13 cellular contexts compared by ENCODE assay signal in the genomic region with DNA sequence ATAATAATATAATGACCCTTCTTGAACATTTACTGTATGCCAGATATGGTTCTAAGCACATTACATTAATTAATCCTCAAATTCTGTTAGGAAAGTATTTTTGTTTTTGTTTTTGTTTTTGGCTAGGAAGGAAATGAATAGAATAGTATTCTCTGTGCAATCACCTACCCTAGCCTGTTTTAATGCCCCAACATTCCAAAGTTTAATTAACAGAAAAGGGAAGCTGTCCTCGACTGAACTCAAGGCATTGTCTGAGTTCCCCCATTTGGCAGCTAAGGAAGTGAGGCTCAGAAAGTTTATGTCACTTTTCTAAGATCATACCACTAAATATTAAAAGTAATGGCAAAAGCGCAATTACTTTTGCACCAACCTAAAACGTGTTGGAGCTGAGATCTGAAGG. TPM values are rescaled to one million over a fixed set of nuclear protein-coding genes. Genes with fewer than 3 reads are reported as not detected.
"Had no signal": no experiment of that assay in that cellular context is flagged by ENCODE, and none has a peak within 500 bp of the region (broad histone marks: within the 10 kb centered on the region; RNA-seq: fewer than 3 reads in every experiment).

No MANE protein-coding gene starts in this region.

- H3K4me1 ChIP-seq: SJCRH30 had no signal

- H3K27ac Mint-ChIP-seq: activated CD4-positive, alpha-beta T cell treated with anti-CD3 and anti-CD28 coated beads for 36 hours; effector memory CD8-positive, alpha-beta T cell had no signal

- ATAC-seq: activated CD4-positive, alpha-beta T cell treated with anti-CD3 and anti-CD28 coated beads for 36 hours; effector memory CD8-positive, alpha-beta T cell had no signal

- H3K27me3 ChIP-seq: ovary, thyroid gland had no signal

- DNase-seq: activated CD4-positive, alpha-beta T cell treated with anti-CD3 and anti-CD28 coated beads for 36 hours; activated naive CD4-positive, alpha-beta T cell treated with anti-CD3 and anti-CD28 coated beads, Interleukin-2, amount 50 U/mL, for 16 hours; activated T-cell treated with anti-CD3 and anti-CD28 coated beads for 4 hours; effector memory CD8-positive, alpha-beta T cell; hypothalamus; SJCRH30; T-helper 1 cell; thyroid gland; WERI-Rb-1 had no signal

- H3K4me3 ChIP-seq: ovary, SJCRH30, skin epidermis, thyroid gland had no signal

- H3K9me3 ChIP-seq: ovary, SJCRH30, thyroid gland had no signal

- H3K4me3 Mint-ChIP-seq: activated CD4-positive, alpha-beta T cell treated with anti-CD3 and anti-CD28 coated beads for 36 hours; central memory CD8-positive, alpha-beta T cell; effector memory CD8-positive, alpha-beta T cell; neural crest cell had no signal

- H3K27ac ChIP-seq: ovary, SJCRH30, thyroid gland, WERI-Rb-1 had no signal

- H3K9me3 Mint-ChIP-seq: central memory CD8-positive, alpha-beta T cell; effector memory CD8-positive, alpha-beta T cell had no signal

- H3K4me1 Mint-ChIP-seq: activated CD4-positive, alpha-beta T cell treated with anti-CD3 and anti-CD28 coated beads for 36 hours; central memory CD8-positive, alpha-beta T cell had no signal

- H3K36me3 ChIP-seq: ovary, SJCRH30, thyroid gland, WERI-Rb-1 had no signal

RNA-seq across cellular contexts. Expression of a gene that starts 59.8 kb away (rescaled TPM):
- total RNA-seq: activated CD4-positive, alpha-beta T cell treated with anti-CD3 and anti-CD28 coated beads for 36 hours; neural crest cell; SJCRH30 had no signal
